1 cellular context compared by ENCODE assay signal in the genomic region with DNA sequence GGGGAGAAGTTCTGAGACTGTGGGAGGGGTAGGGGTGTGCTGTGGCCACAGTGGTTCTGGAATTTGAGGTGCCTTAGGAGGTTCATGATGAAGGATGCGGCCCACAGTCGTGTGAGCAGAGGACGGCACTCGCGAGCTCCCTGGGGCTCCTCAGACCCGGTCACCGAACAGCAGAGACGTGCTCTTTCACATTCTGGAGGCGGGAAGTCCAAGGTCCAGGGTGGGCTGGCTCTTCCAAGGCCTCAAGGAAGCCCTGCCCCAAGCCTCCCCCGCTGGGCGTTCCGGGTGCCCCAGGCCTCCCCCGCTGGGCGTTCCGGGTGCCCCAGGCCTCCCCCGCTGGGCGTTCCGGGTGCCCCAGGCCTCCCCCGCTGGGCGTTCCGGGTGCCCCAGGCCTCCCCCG. TPM values are rescaled to one million over a fixed set of nuclear protein-coding genes. Genes with fewer than 3 reads are reported as not detected.
"Had no signal": no experiment of that assay in that cellular context is flagged by ENCODE, and none has a peak within 500 bp of the region (broad histone marks: within the 10 kb centered on the region; RNA-seq: fewer than 3 reads in every experiment).

No MANE protein-coding gene starts in this region.

RNA-seq across cellular contexts. Expression of a gene that starts 33.7 kb away (rescaled TPM):
- polyA plus RNA-seq: naive thymus-derived CD8-positive, alpha-beta T cell had no signal
